ENCODE assay signal across 36 cellular contexts in the genomic region with DNA sequence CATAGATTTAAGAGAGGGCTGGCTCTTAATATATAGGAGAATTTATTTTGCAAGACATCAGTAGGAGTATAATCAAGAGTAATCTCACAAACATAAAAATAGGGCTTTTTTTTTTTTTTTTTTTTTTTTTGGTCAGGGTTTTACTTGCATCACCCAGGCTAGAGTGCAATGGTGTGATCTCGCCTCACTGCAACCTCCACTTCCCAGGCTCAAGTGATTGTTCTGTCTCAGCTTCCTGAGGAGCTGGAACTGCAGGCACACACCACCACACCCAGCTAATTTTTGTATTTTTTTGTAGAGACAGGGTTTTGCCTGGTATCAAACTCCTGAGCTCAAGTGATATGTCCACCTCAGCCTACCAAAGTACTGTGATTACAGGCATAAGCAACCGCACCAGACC.
"Had no signal": no experiment of that assay in that cellular context is flagged by ENCODE, and none has a peak within 500 bp of the region (broad histone marks: within the 10 kb centered on the region; RNA-seq: fewer than 3 reads in every experiment).

No MANE protein-coding gene starts in this region.

- H3K27ac ChIP-seq: ascending aorta, breast epithelium, cardiac muscle cell, colonic mucosa, esophagus muscularis mucosa, foreskin keratinocyte, gastrocnemius medialis, heart left ventricle, WERI-Rb-1 had no signal

- H3K36me3 Mint-ChIP-seq: activated CD4-positive, alpha-beta memory T cell treated with anti-CD3 and anti-CD28 coated beads for 36 hours; activated CD8-positive, alpha-beta memory T cell treated with anti-CD3 and anti-CD28 coated beads, Interleukin-2, amount 10 ng/mL, durations not matched to agents 7 days and 5 days; activated naive CD4-positive, alpha-beta T cell treated with anti-CD3 and anti-CD28 coated beads, Interleukin-2, amount 10 ng/mL, durations not matched to agents 7 days and 5 days; activated naive CD8-positive, alpha-beta T cell treated with anti-CD3 and anti-CD28 coated beads, Interleukin-2, amount 10 ng/mL, durations not matched to agents 7 days and 5 days; brain had no signal

- H3K4me1 ChIP-seq: ascending aorta, breast epithelium, colonic mucosa, esophagus muscularis mucosa, foreskin keratinocyte, gastrocnemius medialis, heart left ventricle had no signal

- H3K36me3 ChIP-seq: ascending aorta, breast epithelium, cardiac muscle cell, colonic mucosa, esophagus muscularis mucosa, gastrocnemius medialis, heart left ventricle, WERI-Rb-1 had no signal

- H3K9me3 Mint-ChIP-seq: activated CD4-positive, alpha-beta memory T cell treated with anti-CD3 and anti-CD28 coated beads for 36 hours; activated CD4-positive, alpha-beta T cell treated with anti-CD3 and anti-CD28 coated beads, Interleukin-2, amount 10 ng/mL, durations not matched to agents 24 days and 14 days; activated naive CD4-positive, alpha-beta T cell treated with anti-CD3 and anti-CD28 coated beads, Interleukin-2, amount 10 ng/mL, durations not matched to agents 7 days and 5 days; activated naive CD8-positive, alpha-beta T cell treated with anti-CD3 and anti-CD28 coated beads, Interleukin-2, amount 10 ng/mL, durations not matched to agents 7 days and 5 days; activated T-helper 1 cell treated with anti-CD3 and anti-CD28 coated beads, Interleukin-12 subunit alpha, Interleukin-12 subunit beta, Interleukin-2, Interleukin-4 antibody, amounts not matched to agents 30 ng/mL and 10 ng/mL and 1 ng/mL, durations not matched to agents 14 hours and 24 hours and 36 hours; activated T-helper 2 cell treated with anti-CD3 and anti-CD28 coated beads, Interferon-gamma antibody, Interleukin-2, Interleukin-4, amounts not matched to agents 10 μg/mL and 5 μg/mL and 100 μg/mL, durations not matched to agents 14 hours and 24 hours and 36 hours; T-helper 2 cell treated with Interferon-gamma antibody and Interleukin-4, amounts not matched to agents 5 μg/mL and 100 μg/mL, for 36 hours had no signal

- H3K27me3 Mint-ChIP-seq: activated CD8-positive, alpha-beta memory T cell treated with anti-CD3 and anti-CD28 coated beads, Interleukin-2, amount 10 ng/mL, durations not matched to agents 7 days and 5 days; activated naive CD8-positive, alpha-beta T cell treated with anti-CD3 and anti-CD28 coated beads, Interleukin-2, amount 10 ng/mL, durations not matched to agents 7 days and 5 days; brain had no signal

- H3K4me3 Mint-ChIP-seq: activated CD4-positive, alpha-beta memory T cell treated with anti-CD3 and anti-CD28 coated beads for 36 hours; activated CD4-positive, alpha-beta T cell treated with anti-CD3 and anti-CD28 coated beads for 36 hours; activated CD4-positive, alpha-beta T cell treated with anti-CD3 and anti-CD28 coated beads, Interleukin-2, amount 10 ng/mL, durations not matched to agents 24 days and 14 days; activated CD8-positive, alpha-beta memory T cell treated with anti-CD3 and anti-CD28 coated beads, Interleukin-2, amount 10 ng/mL, durations not matched to agents 7 days and 5 days; activated CD8-positive, alpha-beta T cell treated with anti-CD3 and anti-CD28 coated beads, Interleukin-2, amount 10 ng/mL, durations not matched to agents 7 days and 5 days; activated naive CD4-positive, alpha-beta T cell treated with anti-CD3 and anti-CD28 coated beads, Interleukin-2, amount 10 ng/mL, durations not matched to agents 7 days and 5 days; activated naive CD8-positive, alpha-beta T cell treated with anti-CD3 and anti-CD28 coated beads, Interleukin-2, amount 10 ng/mL, durations not matched to agents 7 days and 5 days; activated T-helper 1 cell treated with anti-CD3 and anti-CD28 coated beads, Interleukin-12 subunit alpha, Interleukin-12 subunit beta, Interleukin-2, Interleukin-4 antibody, amounts not matched to agents 30 ng/mL and 10 ng/mL and 1 ng/mL, durations not matched to agents 14 hours and 24 hours and 36 hours; brain; T-helper 17 cell; T-helper 2 cell treated with Interferon-gamma antibody and Interleukin-4, amounts not matched to agents 5 μg/mL and 100 μg/mL, for 36 hours had no signal

- H3K4me3 ChIP-seq: ascending aorta, breast epithelium, cardiac muscle cell, colonic mucosa, esophagus muscularis mucosa, gastrocnemius medialis, heart left ventricle had no signal

- H3K9me3 ChIP-seq: ascending aorta, colonic mucosa, esophagus muscularis mucosa, gastrocnemius medialis had no signal

- H3K4me1 Mint-ChIP-seq: activated CD4-positive, alpha-beta T cell treated with anti-CD3 and anti-CD28 coated beads for 36 hours; activated CD4-positive, alpha-beta T cell treated with anti-CD3 and anti-CD28 coated beads, Interleukin-2, amount 10 ng/mL, durations not matched to agents 24 days and 14 days; activated CD8-positive, alpha-beta memory T cell treated with anti-CD3 and anti-CD28 coated beads, Interleukin-2, amount 10 ng/mL, durations not matched to agents 7 days and 5 days; activated naive CD4-positive, alpha-beta T cell treated with anti-CD3 and anti-CD28 coated beads, Interleukin-2, amount 10 ng/mL, durations not matched to agents 7 days and 5 days; activated naive CD8-positive, alpha-beta T cell treated with anti-CD3 and anti-CD28 coated beads, Interleukin-2, amount 10 ng/mL, durations not matched to agents 7 days and 5 days; brain; T-helper 17 cell had no signal

- ATAC-seq: activated CD4-positive, alpha-beta T cell treated with anti-CD3 and anti-CD28 coated beads for 36 hours; activated CD8-positive, alpha-beta memory T cell treated with anti-CD3 and anti-CD28 coated beads, Interleukin-2, amount 10 ng/mL, durations not matched to agents 7 days and 5 days; activated CD8-positive, alpha-beta T cell treated with anti-CD3 and anti-CD28 coated beads, Interleukin-2, amount 10 ng/mL, durations not matched to agents 7 days and 5 days; activated naive CD4-positive, alpha-beta T cell treated with anti-CD3 and anti-CD28 coated beads, Interleukin-2, amount 50 U/mL, for 72 hours; foreskin keratinocyte; gastrocnemius medialis; heart left ventricle; T-helper 17 cell had no signal

- H3K27ac Mint-ChIP-seq: activated CD4-positive, alpha-beta memory T cell treated with anti-CD3 and anti-CD28 coated beads for 36 hours; activated CD4-positive, alpha-beta T cell treated with anti-CD3 and anti-CD28 coated beads for 36 hours; activated CD4-positive, alpha-beta T cell treated with anti-CD3 and anti-CD28 coated beads, Interleukin-2, amount 10 ng/mL, durations not matched to agents 24 days and 14 days; activated CD8-positive, alpha-beta memory T cell treated with anti-CD3 and anti-CD28 coated beads, Interleukin-2, amount 10 ng/mL, durations not matched to agents 7 days and 5 days; activated CD8-positive, alpha-beta T cell treated with anti-CD3 and anti-CD28 coated beads, Interleukin-2, amount 10 ng/mL, durations not matched to agents 7 days and 5 days; activated naive CD4-positive, alpha-beta T cell treated with anti-CD3 and anti-CD28 coated beads, Interleukin-2, amount 10 ng/mL, durations not matched to agents 7 days and 5 days; activated naive CD4-positive, alpha-beta T cell treated with anti-CD3 and anti-CD28 coated beads, Interleukin-2, amount 50 U/mL, for 72 hours; activated naive CD8-positive, alpha-beta T cell treated with anti-CD3 and anti-CD28 coated beads, Interleukin-2, amount 10 ng/mL, durations not matched to agents 7 days and 5 days; activated T-helper 1 cell treated with anti-CD3 and anti-CD28 coated beads, Interleukin-12 subunit alpha, Interleukin-12 subunit beta, Interleukin-2, Interleukin-4 antibody, amounts not matched to agents 30 ng/mL and 10 ng/mL and 1 ng/mL, durations not matched to agents 14 hours and 24 hours and 36 hours; activated T-helper 2 cell treated with anti-CD3 and anti-CD28 coated beads, Interferon-gamma antibody, Interleukin-2, Interleukin-4, amounts not matched to agents 10 μg/mL and 5 μg/mL and 100 μg/mL, durations not matched to agents 14 hours and 24 hours and 36 hours; brain; T-helper 17 cell; T-helper 2 cell treated with Interferon-gamma antibody and Interleukin-4, amounts not matched to agents 5 μg/mL and 100 μg/mL, for 36 hours had no signal

- H3K27me3 ChIP-seq: ascending aorta, breast epithelium, cardiac muscle cell, colonic mucosa, esophagus muscularis mucosa, foreskin keratinocyte, gastrocnemius medialis, heart left ventricle had no signal

- DNase-seq: activated CD4-positive, alpha-beta memory T cell treated with anti-CD3 and anti-CD28 coated beads for 36 hours; activated CD4-positive, alpha-beta T cell treated with anti-CD3 and anti-CD28 coated beads for 36 hours; activated CD4-positive, alpha-beta T cell treated with anti-CD3 and anti-CD28 coated beads, Interleukin-2, amount 10 ng/mL, durations not matched to agents 24 days and 14 days; activated CD4-positive, CD25-positive, alpha-beta regulatory T cell; activated CD4-positive, CD25-positive, alpha-beta regulatory T cell treated with anti-CD3 and anti-CD28 coated beads, Interleukin-2, amount 50 U/mL, for 72 hours; activated CD8-positive, alpha-beta memory T cell treated with anti-CD3 and anti-CD28 coated beads, Interleukin-2, amount 10 ng/mL, durations not matched to agents 7 days and 5 days; activated CD8-positive, alpha-beta memory T cell treated with anti-CD3 and anti-CD28 coated beads, Interleukin-2, amount 50 U/mL, for 4 hours; activated CD8-positive, alpha-beta T cell treated with anti-CD3 and anti-CD28 coated beads, Interleukin-2, amount 10 ng/mL, durations not matched to agents 7 days and 5 days; activated effector memory CD4-positive, alpha-beta T cell treated with anti-CD3 and anti-CD28 coated beads, Interleukin-2, amount 50 U/mL, for 16 hours; activated naive CD4-positive, alpha-beta T cell; activated naive CD4-positive, alpha-beta T cell treated with anti-CD3 and anti-CD28 coated beads, Interleukin-2, amount 10 ng/mL, durations not matched to agents 7 days and 5 days; activated naive CD8-positive, alpha-beta T cell treated with anti-CD3 and anti-CD28 coated beads, Interleukin-2, amount 10 ng/mL, durations not matched to agents 7 days and 5 days; activated T-cell treated with anti-CD3 and anti-CD28 coated beads, Interleukin-2, amount 50 U/mL, for 1 hour; activated T-cell treated with anti-CD3 and anti-CD28 coated beads, Interleukin-2, amount 50 U/mL, for 48 hours; central memory CD4-positive, alpha-beta T cell; cerebellar nuclear complex; colonic mucosa; effector CD8-positive, alpha-beta T cell; erythroblast; foreskin keratinocyte; gastrocnemius medialis; glutamatergic neuron; heart left ventricle; T-helper 1 cell; T-helper 17 cell; T1000; WERI-Rb-1 had no signal
